In the genomic region with DNA sequence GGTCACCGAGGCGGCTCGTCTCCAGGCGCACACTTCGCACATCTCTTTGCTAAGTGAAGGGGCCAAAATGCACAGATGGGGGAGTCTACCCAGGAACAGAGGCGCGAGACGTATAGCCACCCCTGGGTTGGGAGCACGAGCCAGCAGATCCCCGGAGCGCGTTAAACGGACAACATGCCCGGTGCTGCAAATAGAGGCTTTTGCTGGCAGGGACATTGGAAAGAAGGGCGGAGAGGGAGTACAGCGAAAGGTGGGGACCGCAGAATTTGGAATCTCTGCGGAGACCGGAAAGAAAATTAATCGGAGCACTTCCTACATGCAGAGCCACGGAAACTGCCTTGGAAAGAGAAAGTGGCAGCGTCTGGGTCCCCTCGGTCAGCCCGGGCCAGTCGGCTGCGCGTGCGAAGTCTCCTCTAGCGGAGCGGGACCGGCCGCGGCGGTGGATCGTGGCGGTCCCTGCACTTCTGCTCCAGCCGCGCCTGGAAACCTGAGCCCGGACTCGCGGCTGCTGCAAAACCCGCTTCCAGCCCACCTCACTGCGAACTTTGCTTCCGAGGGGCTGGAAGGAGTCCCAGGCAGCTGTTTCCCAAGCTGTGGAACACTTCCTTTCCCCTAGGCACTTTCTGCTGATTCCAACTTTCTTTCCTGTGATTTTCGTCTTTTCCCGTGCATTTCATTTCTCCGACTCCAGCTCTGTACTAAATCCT, we compare ENCODE assay signal across 8 cellular contexts. TPM values are rescaled to one million over a fixed set of nuclear protein-coding genes. Genes with fewer than 3 reads are reported as not detected.
DNase-seq lines count a peak whose midpoint lies in the region; ATAC-seq and TF ChIP-seq lines count a peak whose summit lies in the region.

No MANE protein-coding gene starts in this region.

- ATAC-seq in GM19023 (IDR thresholded peaks at IDR 0.05; ENCODE audit: unreplicated experiment) (peak; percentile 37), HG03135 (IDR thresholded peaks at IDR 0.05; ENCODE audit: unreplicated experiment) (peak; percentile 50), right cardiac atrium (peak; percentile 39 to 68), HG03520 (IDR thresholded peaks at IDR 0.05; ENCODE audit: unreplicated experiment) (no peak)

- H3K27ac ChIP-seq in ascending aorta (peak overlapping the region; percentile 90), right cardiac atrium (ENCODE audit: low read length) (peak overlapping the region; percentile 98)

- H3K27ac Mint-ChIP-seq in progenitor cell of endocrine pancreas, result peak overlapping the region; percentile 94

- peak overlapping the region; percentile 53 to 86 for H3K4me3 ChIP-seq in ascending aorta
- peak overlapping the region; percentile 82 for H3K4me3 ChIP-seq in right cardiac atrium (ENCODE audit: low read length)

- H3K9me3 ChIP-seq in ascending aorta, result no peaks in the 10 kb centered on the region
- H3K9me3 ChIP-seq in right cardiac atrium (ENCODE audit: control insufficient read depth, low read length), result no peaks in the 10 kb centered on the region

- H3K4me1 ChIP-seq in ascending aorta (peaks cover 0 to 5% of the 10 kb centered on the region in 2 donors), right cardiac atrium (ENCODE audit: control insufficient read depth, insufficient read depth, low read length) (peaks cover 1% of the 10 kb centered on the region)

- no peak overlapping the region for H3K4me3 Mint-ChIP-seq in progenitor cell of endocrine pancreas (ENCODE audit: low read depth)

- H3K36me3 ChIP-seq in ascending aorta, result no peaks in the 10 kb centered on the region

- intact Hi-C loops in ascending aorta (cut with DNase I), result loop anchor here (5.0 kb wide), 3 partner anchors 239 to 1319 kb away; no protein-coding TSS in a partner anchor
- intact Hi-C loops in right cardiac atrium (cut with DNase I), result loop anchor here in 1 of 4 donors (5.0 kb wide), 1 partner anchor 134 kb away; no protein-coding TSS in a partner anchor

- H3K27me3 ChIP-seq in ascending aorta (no peaks in the 10 kb centered on the region), right cardiac atrium (ENCODE audit: control insufficient read depth, insufficient read depth) (no peaks in the 10 kb centered on the region)

- DNase-seq in CD1c-positive myeloid dendritic cell (ENCODE audit: extremely low spot score) (peak; percentile 26), NCI-H82 treated with DMSO at 0.1 percent for 48 hours (lab: John Stamatoyannopoulos, UW; ENCODE audit: unreplicated experiment) (peak; percentile 65), ascending aorta (ENCODE audit: low spot score in 2 of 2) (peak in 1 of 2 donors; percentile 71), right cardiac atrium (peak; percentile 61 to 85 (median 84)), progenitor cell of endocrine pancreas (ENCODE audit: low spot score, unreplicated experiment) (peak; percentile 39)

- TF ChIP-seq CTCF in ascending aorta (IDR thresholded peaks at IDR 0.05), result no peak
- no peak for TF ChIP-seq CTCF in progenitor cell of endocrine pancreas (IDR thresholded peaks at IDR 0.05; ENCODE audit: unreplicated experiment)

- peaks cover 3% of the 10 kb centered on the region for H3K27me3 Mint-ChIP-seq in progenitor cell of endocrine pancreas

- no peaks in the 10 kb centered on the region for H3K36me3 Mint-ChIP-seq in progenitor cell of endocrine pancreas (ENCODE audit: insufficient read depth)

- under 1% methylated on average over 47 of the region's 47 CpGs for WGBS in right cardiac atrium

- peaks cover 4% of the 10 kb centered on the region for H3K4me1 Mint-ChIP-seq in progenitor cell of endocrine pancreas (ENCODE audit: low read depth)

- no peaks in the 10 kb centered on the region for H3K9me3 Mint-ChIP-seq in progenitor cell of endocrine pancreas (ENCODE audit: low read depth)

RNA-seq across cellular contexts. Expression of a gene that starts 0.8 kb away (rescaled TPM):
- total RNA-seq in ascending aorta, result 3.6 TPM
- 10 to 100 TPM; 22.2 to 30.0 (median 28.2) TPM for total RNA-seq in right cardiac atrium
- 5.1 TPM for polyA plus RNA-seq in right cardiac atrium
- 1.7 and 2.3 TPM in 2 replicates for total RNA-seq in progenitor cell of endocrine pancreas
